Comparison of ENCODE assay signal across 8 cellular contexts in genomic region chr5:784428-785177, GRCh38.
A peak's percentile ranks its signal among the peaks of the same experiment; 100 is the strongest.
DNase-seq lines count a peak whose midpoint lies in the region; ATAC-seq lines count a peak whose summit lies in the region.
"Not testable (repeated sequence)": the region's sequence is repeated elsewhere in the genome, so short reads cannot be mapped to it uniquely, and the experiment has no call there.

A gene with protein sequence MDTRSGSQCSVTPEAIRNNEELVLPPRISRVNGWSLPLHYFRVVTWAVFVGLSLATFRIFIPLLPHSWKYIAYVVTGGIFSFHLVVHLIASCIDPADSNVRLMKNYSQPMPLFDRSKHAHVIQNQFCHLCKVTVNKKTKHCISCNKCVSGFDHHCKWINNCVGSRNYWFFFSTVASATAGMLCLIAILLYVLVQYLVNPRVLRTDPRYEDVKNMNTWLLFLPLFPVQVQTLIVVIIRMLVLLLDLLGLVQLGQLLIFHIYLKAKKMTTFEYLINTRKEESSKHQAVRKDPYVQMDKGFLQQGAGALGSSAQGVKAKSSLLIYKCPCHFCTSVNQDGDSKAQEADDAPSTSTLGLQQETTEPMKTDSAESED (minus strand): TSS chr5:784729. CDS start chr5:766919, 17,810 bp downstream.

- H3K27ac Mint-ChIP-seq in T-helper 1 cell treated with Interleukin-12 subunit alpha and Interleukin-12 subunit beta and Interleukin-4 antibody, amounts not matched to agents 30 μg/mL and 1 μg/mL, for 36 hours = not testable (repeated sequence)

- peak within 1 kb of the TSS; percentile 64 for H3K4me3 Mint-ChIP-seq in T-helper 1 cell treated with Interleukin-12 subunit alpha and Interleukin-12 subunit beta and Interleukin-4 antibody, amounts not matched to agents 30 μg/mL and 1 μg/mL, for 36 hours

- intact Hi-C loops in head of caudate nucleus (cut with DNase I) = loop anchor here (10.0 kb wide), 1 partner anchor 90 kb away; the partner anchor contains the start of gene TPPP

- peak; percentile 56 for DNase-seq in EH (ENCODE audit: low read depth)
- peak; percentile 1 for DNase-seq in NCI-H1436 treated with DMSO at 0.1 percent for 48 hours (lab: John Stamatoyannopoulos, UW)
- DNase-seq in activated naive CD8-positive, alpha-beta T cell treated with anti-CD3 and anti-CD28 coated beads, Interleukin-2, amount 50 U/mL, for 16 hours (ENCODE audit: low read depth, low spot score) = peak; percentile 94
- DNase-seq in head of caudate nucleus = peak; percentile 76 to 98 (median 91)
- DNase-seq in non-pigmented ciliary epithelial cell (ENCODE audit: low read depth) = peak; percentile 8
- DNase-seq in stimulated activated naive CD8-positive, alpha-beta T cell treated with anti-CD3 and anti-CD28 coated beads, Interleukin-15, Interleukin-2, amounts not matched to agents 100 U/mL and 50 U/mL, for 24 hours = peak; percentile 95

- not testable (repeated sequence) for H3K36me3 Mint-ChIP-seq in T-helper 1 cell treated with Interleukin-12 subunit alpha and Interleukin-12 subunit beta and Interleukin-4 antibody, amounts not matched to agents 30 μg/mL and 1 μg/mL, for 36 hours (ENCODE audit: low read depth)

- not testable (repeated sequence) for H3K9me3 Mint-ChIP-seq in T-helper 1 cell treated with Interleukin-12 subunit alpha and Interleukin-12 subunit beta and Interleukin-4 antibody, amounts not matched to agents 30 μg/mL and 1 μg/mL, for 36 hours

- not testable (repeated sequence) for H3K27me3 Mint-ChIP-seq in T-helper 1 cell treated with Interleukin-12 subunit alpha and Interleukin-12 subunit beta and Interleukin-4 antibody, amounts not matched to agents 30 μg/mL and 1 μg/mL, for 36 hours (ENCODE audit: low read depth)

- not testable (repeated sequence) for H3K4me1 Mint-ChIP-seq in T-helper 1 cell treated with Interleukin-12 subunit alpha and Interleukin-12 subunit beta and Interleukin-4 antibody, amounts not matched to agents 30 μg/mL and 1 μg/mL, for 36 hours (ENCODE audit: low read depth)

- ATAC-seq in HG02678 (IDR thresholded peaks at IDR 0.05; ENCODE audit: unreplicated experiment) = peak; percentile 74
- ATAC-seq in stimulated activated naive CD8-positive, alpha-beta T cell treated with anti-CD3 and anti-CD28 coated beads, Interleukin-15, Interleukin-2, amounts not matched to agents 100 U/mL and 50 U/mL, for 24 hours = peak; percentile 74

Comparison
In these comparisons a context has a peak if more than half of its experiments do, and no peak if none do; other contexts are left out.
1. Peak in every context shown above with its lines: DNase-seq and ATAC-seq.
2. DNase-seq: peak in every context shown above with its lines; median percentile 95 in stimulated activated naive CD8-positive, alpha-beta T cell treated with anti-CD3 and anti-CD28 coated beads, Interleukin-15, Interleukin-2, amounts not matched to agents 100 U/mL and 50 U/mL, for 24 hours; 94 in activated naive CD8-positive, alpha-beta T cell treated with anti-CD3 and anti-CD28 coated beads, Interleukin-2, amount 50 U/mL, for 16 hours; 91 in head of caudate nucleus; 56 in EH; 8 in non-pigmented ciliary epithelial cell; 1 in NCI-H1436 treated with DMSO at 0.1 percent for 48 hours.